1 cellular context compared by ENCODE assay signal in genomic region chr14:79544671-79545070, GRCh38.
TF ChIP-seq lines count a peak whose summit lies in the region.

No MANE protein-coding gene starts in this region.

TF ChIP-seq in HepG2, 621 proteins besides CTCF, POLR2A, EP300 and RAD21 (continued from another document):
- TF ChIP-seq TFAP4 (IDR thresholded peaks at IDR 0.05; ENCODE audit: borderline replicate concordance, low read depth) (no peak), ZNF282 (IDR thresholded peaks at IDR 0.05; ENCODE audit: partially characterized antibody) (no peak), KLF6 (CRISPR knock-in tag; IDR thresholded peaks at IDR 0.05) (no peak), ZNF780A (CRISPR knock-in tag; IDR thresholded peaks at IDR 0.05) (no peak), ZUFSP (CRISPR knock-in tag; IDR thresholded peaks at IDR 0.05; ENCODE audit: borderline replicate concordance) (no peak), ZNF335 (CRISPR knock-in tag; IDR thresholded peaks at IDR 0.05) (no peak), SETDB1 (CRISPR knock-in tag; IDR thresholded peaks at IDR 0.05; ENCODE audit: borderline replicate concordance) (no peak), ZNF569 (CRISPR knock-in tag; IDR thresholded peaks at IDR 0.05; ENCODE audit: borderline replicate concordance) (no peak), ATM (IDR thresholded peaks at IDR 0.05; ENCODE audit: borderline replicate concordance) (no peak), EED (CRISPR knock-in tag; IDR thresholded peaks at IDR 0.05) (no peak), PAF1 (CRISPR knock-in tag; IDR thresholded peaks at IDR 0.05) (no peak)
